8 cellular contexts compared by ENCODE assay signal in genomic region chr22:39622881-39623367, GRCh38. TPM values are rescaled to one million over a fixed set of nuclear protein-coding genes. Genes with fewer than 3 reads are reported as not detected.
A peak's percentile ranks its signal among the peaks of the same experiment; 100 is the strongest.
DNase-seq lines count a peak whose midpoint lies in the region; ATAC-seq and TF ChIP-seq lines count a peak whose summit lies in the region.

No MANE protein-coding gene starts in this region.

- H3K9me3 Mint-ChIP-seq in activated CD8-positive, alpha-beta T cell treated with anti-CD3 and anti-CD28 coated beads, Interleukin-2, amount 10 ng/mL, durations not matched to agents 7 days and 5 days (ENCODE audit: insufficient read depth), result no peaks in the 10 kb centered on the region

- no peak overlapping the region for H3K4me3 Mint-ChIP-seq in activated CD8-positive, alpha-beta T cell treated with anti-CD3 and anti-CD28 coated beads, Interleukin-2, amount 10 ng/mL, durations not matched to agents 7 days and 5 days

- peak; percentile 75 for ATAC-seq in activated CD8-positive, alpha-beta T cell treated with anti-CD3 and anti-CD28 coated beads, Interleukin-2, amount 10 ng/mL, durations not matched to agents 7 days and 5 days
- ATAC-seq in upper lobe of left lung (ENCODE audit: low FRiP score in 2 of 2) (peak; percentile 35 to 43), GM18867 (IDR thresholded peaks at IDR 0.05; ENCODE audit: unreplicated experiment) (no peak)

- TF ChIP-seq POLR2A in upper lobe of left lung (IDR thresholded peaks at IDR 0.05), result no peak

- H3K4me3 ChIP-seq in Jurkat, Clone E6-1 (ENCODE audit: low read length), result no peak overlapping the region
- H3K4me3 ChIP-seq in epithelial cell of proximal tubule (ENCODE audit: low read depth, low read length) (no peak overlapping the region), neutrophil (ENCODE audit: low read depth in 1 of 2, low read length in 1 of 2) (no peak overlapping the region), upper lobe of left lung (no peak overlapping the region)

- H3K4me1 ChIP-seq in neutrophil (ENCODE audit: control insufficient read depth in 1 of 2, insufficient read depth in 1 of 2, low read depth in 1 of 2, low read length in 1 of 2) (no peaks in the 10 kb centered on the region), upper lobe of left lung (no peaks in the 10 kb centered on the region)

- no peaks in the 10 kb centered on the region for H3K36me3 Mint-ChIP-seq in activated CD8-positive, alpha-beta T cell treated with anti-CD3 and anti-CD28 coated beads, Interleukin-2, amount 10 ng/mL, durations not matched to agents 7 days and 5 days (ENCODE audit: low read depth)

- H3K4me1 Mint-ChIP-seq in activated CD8-positive, alpha-beta T cell treated with anti-CD3 and anti-CD28 coated beads, Interleukin-2, amount 10 ng/mL, durations not matched to agents 7 days and 5 days (ENCODE audit: low read depth), result peaks cover under 1% of the 10 kb centered on the region

- POLR2A ChIA-PET in activated CD8-positive, alpha-beta T cell treated with anti-CD3 and anti-CD28 coated beads, Interleukin-2, amount 10 ng/mL, durations not matched to agents 7 days and 5 days (lab: Charles Lee), result no interaction called here

- CTCF ChIA-PET in activated CD8-positive, alpha-beta T cell treated with anti-CD3 and anti-CD28 coated beads, Interleukin-2, amount 10 ng/mL, durations not matched to agents 7 days and 5 days (lab: Charles Lee), result interaction anchor here (1.6 kb wide), 1 partner anchor 12 kb away, joined by 3 read pairs; no protein-coding TSS in a partner anchor

- peaks cover 73% of the 10 kb centered on the region for H3K27me3 ChIP-seq in neutrophil
- peaks cover 0 to 12% (median 2%) of the 10 kb centered on the region in 4 donors for H3K27me3 ChIP-seq in upper lobe of left lung

- H3K9me3 ChIP-seq in neutrophil (no peaks in the 10 kb centered on the region), upper lobe of left lung (no peaks in the 10 kb centered on the region)

- WGBS in upper lobe of left lung, 2 donors, result 27 to 76% methylated on average over 4 to 17 of the region's 17 CpGs

- no peak overlapping the region for H3K27ac ChIP-seq in neutrophil
- H3K27ac ChIP-seq in upper lobe of left lung, result no peak overlapping the region

- H3K27ac Mint-ChIP-seq in activated CD8-positive, alpha-beta T cell treated with anti-CD3 and anti-CD28 coated beads, Interleukin-2, amount 10 ng/mL, durations not matched to agents 7 days and 5 days, result no peak overlapping the region

- DNase-seq in CD1c-positive myeloid dendritic cell (ENCODE audit: extremely low spot score) (peak; percentile 54), epithelial cell of proximal tubule (ENCODE audit: low read depth) (no peak), upper lobe of left lung (peak; percentile 61 to 80), NCI-H146 (lab: John Stamatoyannopoulos, UW) (no peak)
- peak; percentile 58 for DNase-seq in Jurkat, Clone E6-1 (ENCODE audit: low read depth, low spot score)
- DNase-seq in activated CD8-positive, alpha-beta T cell treated with anti-CD3 and anti-CD28 coated beads, Interleukin-2, amount 10 ng/mL, durations not matched to agents 7 days and 5 days, result peak; percentile 77

- no peaks in the 10 kb centered on the region for H3K36me3 ChIP-seq in neutrophil
- H3K36me3 ChIP-seq in upper lobe of left lung, result no peaks in the 10 kb centered on the region

- TF ChIP-seq EP300 in upper lobe of left lung (IDR thresholded peaks at IDR 0.05), result no peak

- peak; percentile 60 for TF ChIP-seq CTCF in epithelial cell of proximal tubule (conservative IDR thresholded peaks at IDR 0.05; ENCODE audit: low read depth, low read length)
- peak; percentile 22 for TF ChIP-seq CTCF in neutrophil (IDR thresholded peaks at IDR 0.05)
- TF ChIP-seq CTCF in upper lobe of left lung (IDR thresholded peaks at IDR 0.05), result peak; percentile 45 to 70 (median 60)

- H3K27me3 Mint-ChIP-seq in activated CD8-positive, alpha-beta T cell treated with anti-CD3 and anti-CD28 coated beads, Interleukin-2, amount 10 ng/mL, durations not matched to agents 7 days and 5 days (ENCODE audit: low read depth), result peaks cover 8% of the 10 kb centered on the region

RNA-seq across cellular contexts. Expression of gene CACNA1I, which starts 52.4 kb away (rescaled TPM):
- 0.10 TPM for polyA plus RNA-seq in Jurkat, Clone E6-1 (2012; ENCODE audit: insufficient read depth, insufficient read length)
- total RNA-seq in activated CD8-positive, alpha-beta T cell treated with anti-CD3 and anti-CD28 coated beads, Interleukin-2, amount 10 ng/mL, durations not matched to agents 7 days and 5 days, result under 1 TPM; 0.60 to 0.74 TPM
- total RNA-seq in epithelial cell of proximal tubule, result 0.06 TPM in 1 of 2 replicates, not detected in the other
- total RNA-seq in upper lobe of left lung, result 1 to 10 TPM in 1 of 6 donors, under 1 TPM in 5; 0.15 to 4.2 (median 0.34) TPM

Comparison
In these comparisons a context has a peak if more than half of its experiments do, and no peak if none do; other contexts are left out.
1. DNase-seq: peak in CD1c-positive myeloid dendritic cell (single experiment), Jurkat, Clone E6-1 (single experiment), activated CD8-positive, alpha-beta T cell treated with anti-CD3 and anti-CD28 coated beads, Interleukin-2, amount 10 ng/mL, durations not matched to agents 7 days and 5 days (single experiment) and upper lobe of left lung (2 of 2); none in epithelial cell of proximal tubule (single experiment) and NCI-H146 (single experiment).
2. Peak in every context shown above with its lines, with median percentiles within 50 percentile points of each other: CTCF ChIP-seq.